In genomic region chr14:64673748-64674147, GRCh38 we compare ENCODE assay signal across 9 cellular contexts. TPM values are rescaled to one million over a fixed set of nuclear protein-coding genes. Genes with fewer than 3 reads are reported as not detected.
DNase-seq lines count a peak whose midpoint lies in the region; ATAC-seq and TF ChIP-seq lines count a peak whose summit lies in the region.
"Had no signal": no experiment of that assay in that cellular context is flagged by ENCODE, and none has a peak within 500 bp of the region (broad histone marks: within the 10 kb centered on the region; RNA-seq: fewer than 3 reads in every experiment).

No MANE protein-coding gene starts in this region.

- peak overlapping the region; percentile 55 for H3K4me3 Mint-ChIP-seq in activated naive CD8-positive, alpha-beta T cell treated with anti-CD3 and anti-CD28 coated beads, Interleukin-2, amount 10 ng/mL, durations not matched to agents 7 days and 5 days
- no peak overlapping the region for H3K4me3 Mint-ChIP-seq in activated naive CD8-positive, alpha-beta T cell treated with anti-CD3 and anti-CD28 coated beads for 36 hours
- no peak overlapping the region for H3K4me3 Mint-ChIP-seq in T-helper 17 cell
- no peak overlapping the region for H3K4me3 Mint-ChIP-seq in type B pancreatic cell

- H3K4me1 ChIP-seq in effector memory CD4-positive, alpha-beta T cell (ENCODE audit: control insufficient read depth, insufficient read depth, low read length, poor library complexity, severe bottlenecking): peaks cover 19% of the 10 kb centered on the region

- H3K27me3 ChIP-seq in effector memory CD4-positive, alpha-beta T cell (replicated peaks; ENCODE audit: control insufficient read depth, insufficient read depth, low read length, poor library complexity, severe bottlenecking): no peaks in the 10 kb centered on the region

- ATAC-seq in activated naive CD8-positive, alpha-beta T cell treated with anti-CD3 and anti-CD28 coated beads, Interleukin-2, amount 10 ng/mL, durations not matched to agents 7 days and 5 days (ENCODE audit: low read depth): peak; percentile 76
- ATAC-seq in T-helper 17 cell (peak; percentile 87), GM19463 (IDR thresholded peaks at IDR 0.05; ENCODE audit: unreplicated experiment) (no peak), GM21526 (IDR thresholded peaks at IDR 0.05; ENCODE audit: low FRiP score, unreplicated experiment) (no peak), GM21390 (IDR thresholded peaks at IDR 0.05; ENCODE audit: unreplicated experiment) (no peak)

- peaks cover 20% of the 10 kb centered on the region for H3K4me1 Mint-ChIP-seq in activated naive CD8-positive, alpha-beta T cell treated with anti-CD3 and anti-CD28 coated beads, Interleukin-2, amount 10 ng/mL, durations not matched to agents 7 days and 5 days
- H3K4me1 Mint-ChIP-seq in activated naive CD8-positive, alpha-beta T cell treated with anti-CD3 and anti-CD28 coated beads for 36 hours: peaks cover 3% of the 10 kb centered on the region
- H3K4me1 Mint-ChIP-seq in T-helper 17 cell: peaks cover 26% of the 10 kb centered on the region
- peaks cover 9% of the 10 kb centered on the region for H3K4me1 Mint-ChIP-seq in type B pancreatic cell (ENCODE audit: unreplicated experiment)

- H3K27ac ChIP-seq in effector memory CD4-positive, alpha-beta T cell (ENCODE audit: insufficient read depth, low read length, poor library complexity, severe bottlenecking): peak overlapping the region; percentile 42
- H3K27ac ChIP-seq: C4-2B had no signal

- H3K9me3 ChIP-seq in T-helper 17 cell (ENCODE audit: control insufficient read depth, low read length, poor library complexity, severe bottlenecking): no peaks in the 10 kb centered on the region
- H3K9me3 ChIP-seq in effector memory CD4-positive, alpha-beta T cell (ENCODE audit: control insufficient read depth, low read length): no peaks in the 10 kb centered on the region

- peaks cover 28% of the 10 kb centered on the region for H3K27me3 Mint-ChIP-seq in activated naive CD8-positive, alpha-beta T cell treated with anti-CD3 and anti-CD28 coated beads, Interleukin-2, amount 10 ng/mL, durations not matched to agents 7 days and 5 days
- H3K27me3 Mint-ChIP-seq in activated naive CD8-positive, alpha-beta T cell treated with anti-CD3 and anti-CD28 coated beads for 36 hours: peaks cover 6% of the 10 kb centered on the region
- H3K27me3 Mint-ChIP-seq in T-helper 17 cell (no peaks in the 10 kb centered on the region), type B pancreatic cell (no peaks in the 10 kb centered on the region)

- H3K36me3 Mint-ChIP-seq in activated naive CD8-positive, alpha-beta T cell treated with anti-CD3 and anti-CD28 coated beads, Interleukin-2, amount 10 ng/mL, durations not matched to agents 7 days and 5 days: peaks cover 3% of the 10 kb centered on the region
- H3K36me3 Mint-ChIP-seq in activated naive CD8-positive, alpha-beta T cell treated with anti-CD3 and anti-CD28 coated beads for 36 hours: no peaks in the 10 kb centered on the region
- peaks cover 3% of the 10 kb centered on the region for H3K36me3 Mint-ChIP-seq in T-helper 17 cell (ENCODE audit: low read depth)
- no peaks in the 10 kb centered on the region for H3K36me3 Mint-ChIP-seq in type B pancreatic cell

- H3K36me3 ChIP-seq in effector memory CD4-positive, alpha-beta T cell (ENCODE audit: control insufficient read depth, insufficient read depth, low read length): no peaks in the 10 kb centered on the region

- DNase-seq in activated naive CD8-positive, alpha-beta T cell treated with anti-CD3 and anti-CD28 coated beads, Interleukin-2, amount 10 ng/mL, durations not matched to agents 7 days and 5 days: peak; percentile 52
- no peak for DNase-seq in activated naive CD8-positive, alpha-beta T cell treated with anti-CD3 and anti-CD28 coated beads for 36 hours
- DNase-seq in T-helper 17 cell: peak in 2 of 3 donors; percentile 34 to 44
- DNase-seq in effector memory CD4-positive, alpha-beta T cell: peak; percentile 38 to 63 (median 50)
- DNase-seq in type B pancreatic cell (ENCODE audit: extremely low spot score, unreplicated experiment): no peak

- TF ChIP-seq CTCF in type B pancreatic cell (conservative IDR thresholded peaks at IDR 0.05): no peak

- peaks cover 4% of the 10 kb centered on the region for H3K9me3 Mint-ChIP-seq in activated naive CD8-positive, alpha-beta T cell treated with anti-CD3 and anti-CD28 coated beads, Interleukin-2, amount 10 ng/mL, durations not matched to agents 7 days and 5 days
- no peaks in the 10 kb centered on the region for H3K9me3 Mint-ChIP-seq in activated naive CD8-positive, alpha-beta T cell treated with anti-CD3 and anti-CD28 coated beads for 36 hours
- H3K9me3 Mint-ChIP-seq in type B pancreatic cell: no peaks in the 10 kb centered on the region

- no peak overlapping the region for H3K4me3 ChIP-seq in effector memory CD4-positive, alpha-beta T cell (ENCODE audit: insufficient read depth, low read depth, low read length, poor library complexity, severe bottlenecking)

- peak overlapping the region; percentile 58 for H3K27ac Mint-ChIP-seq in activated naive CD8-positive, alpha-beta T cell treated with anti-CD3 and anti-CD28 coated beads, Interleukin-2, amount 10 ng/mL, durations not matched to agents 7 days and 5 days
- no peak overlapping the region for H3K27ac Mint-ChIP-seq in activated naive CD8-positive, alpha-beta T cell treated with anti-CD3 and anti-CD28 coated beads for 36 hours
- H3K27ac Mint-ChIP-seq in T-helper 17 cell: peak overlapping the region; percentile 86
- H3K27ac Mint-ChIP-seq in type B pancreatic cell: peak overlapping the region; percentile 79

- POLR2A ChIA-PET in activated naive CD8-positive, alpha-beta T cell treated with anti-CD3 and anti-CD28 coated beads, Interleukin-2, amount 10 ng/mL, durations not matched to agents 7 days and 5 days (lab: Charles Lee): interaction anchor here (1.0 kb wide), 2 partner anchors 87 to 91 kb away, joined by 3 read pairs; no protein-coding TSS in a partner anchor

RNA-seq across cellular contexts. Expression of gene PLEKHG3, which starts 30.5 kb away (rescaled TPM):
- 1 to 10 TPM; 5.5 to 6.6 TPM for total RNA-seq in activated naive CD8-positive, alpha-beta T cell treated with anti-CD3 and anti-CD28 coated beads, Interleukin-2, amount 10 ng/mL, durations not matched to agents 7 days and 5 days
- total RNA-seq in activated naive CD8-positive, alpha-beta T cell treated with anti-CD3 and anti-CD28 coated beads for 36 hours: under 1 TPM in 1 of 2 experiments, not detected in 1; 0.12 TPM
- total RNA-seq in T-helper 17 cell (10 to 100 TPM; 61.4 to 65.5 TPM), type B pancreatic cell (ENCODE audit: low replicate concordance) (64.7 and 83.9 TPM in 2 replicates)

Comparison
In these comparisons a context has a peak if more than half of its experiments do, and no peak if none do; other contexts are left out.
1. DNase-seq: peak in activated naive CD8-positive, alpha-beta T cell treated with anti-CD3 and anti-CD28 coated beads, Interleukin-2, amount 10 ng/mL, durations not matched to agents 7 days and 5 days (single experiment), T-helper 17 cell (2 of 3) and effector memory CD4-positive, alpha-beta T cell (3 of 3); none in activated naive CD8-positive, alpha-beta T cell treated with anti-CD3 and anti-CD28 coated beads for 36 hours (single experiment) and type B pancreatic cell (single experiment).
2. RNA of gene PLEKHG3, which starts 30.5 kb away (total RNA-seq): 61.4 to 65.5 TPM in T-helper 17 cell, 64.7 to 83.9 TPM in type B pancreatic cell and 5.5 to 6.6 TPM in activated naive CD8-positive, alpha-beta T cell treated with anti-CD3 and anti-CD28 coated beads, Interleukin-2, amount 10 ng/mL, durations not matched to agents 7 days and 5 days; 0.12 TPM in activated naive CD8-positive, alpha-beta T cell treated with anti-CD3 and anti-CD28 coated beads for 36 hours; every median in the first group is over 4 times any median in the second.
3. ATAC-seq: peak in activated naive CD8-positive, alpha-beta T cell treated with anti-CD3 and anti-CD28 coated beads, Interleukin-2, amount 10 ng/mL, durations not matched to agents 7 days and 5 days (single experiment) and T-helper 17 cell (single experiment); none in GM19463 (single experiment), GM21526 (single experiment) and GM21390 (single experiment).